10 cellular contexts compared by ENCODE assay signal in genomic region chr10:15344876-15345285, GRCh38. TPM values are rescaled to one million over a fixed set of nuclear protein-coding genes. Genes with fewer than 3 reads are reported as not detected.
DNase-seq lines count a peak whose midpoint lies in the region; ATAC-seq lines count a peak whose summit lies in the region.
"Had no signal": no experiment of that assay in that cellular context is flagged by ENCODE, and none has a peak within 500 bp of the region (broad histone marks: within the 10 kb centered on the region; RNA-seq: fewer than 3 reads in every experiment).

No MANE protein-coding gene starts in this region.

- no peak overlapping the region for H3K27ac Mint-ChIP-seq in stimulated activated naive CD8-positive, alpha-beta T cell treated with anti-CD3 and anti-CD28 coated beads, Interleukin-15, amount 100 ng/mL, for 72 hours

- H3K27me3 Mint-ChIP-seq in stimulated activated naive CD8-positive, alpha-beta T cell treated with anti-CD3 and anti-CD28 coated beads, Interleukin-15, amount 100 ng/mL, for 72 hours: peaks cover 10% of the 10 kb centered on the region

- no peaks in the 10 kb centered on the region for H3K4me1 Mint-ChIP-seq in stimulated activated naive CD8-positive, alpha-beta T cell treated with anti-CD3 and anti-CD28 coated beads, Interleukin-15, amount 100 ng/mL, for 72 hours

- no peak for ATAC-seq in HG03571 (IDR thresholded peaks at IDR 0.05; ENCODE audit: unreplicated experiment)
- ATAC-seq in stimulated activated naive CD8-positive, alpha-beta T cell treated with anti-CD3 and anti-CD28 coated beads, Interleukin-15, amount 100 ng/mL, for 72 hours: no peak
- ATAC-seq in GM18519 (IDR thresholded peaks at IDR 0.05; ENCODE audit: low FRiP score, unreplicated experiment): no peak

- no peak overlapping the region for H3K4me3 Mint-ChIP-seq in stimulated activated naive CD8-positive, alpha-beta T cell treated with anti-CD3 and anti-CD28 coated beads, Interleukin-15, amount 100 ng/mL, for 72 hours

- peak; percentile 84 for DNase-seq in Ammon's horn (ENCODE audit: low spot score)
- peak; percentile 42 for DNase-seq in NCI-H1105 treated with DMSO at 0.1 percent for 48 hours (lab: John Stamatoyannopoulos, UW)
- DNase-seq in amniotic epithelial cell (ENCODE audit: low read depth): peak; percentile 64
- peak; percentile 77 for DNase-seq in inferior parietal cortex (ENCODE audit: extremely low spot score)
- no peak for DNase-seq in cerebellum (ENCODE audit: low spot score)
- no peak for DNase-seq in stimulated activated naive CD8-positive, alpha-beta T cell treated with anti-CD3 and anti-CD28 coated beads, Interleukin-15, amount 100 ng/mL, for 72 hours
- DNase-seq: activated gamma-delta T cell treated with Interleukin-2 at 50 U/mL for 16 hours; NK-92 treated with Interleukin-12 subunit alpha and Interleukin-12 subunit beta, amount 100 ng/mL, for 24 hours had no signal

- H3K9me3 Mint-ChIP-seq in stimulated activated naive CD8-positive, alpha-beta T cell treated with anti-CD3 and anti-CD28 coated beads, Interleukin-15, amount 100 ng/mL, for 72 hours: no peaks in the 10 kb centered on the region

RNA-seq across cellular contexts. Expression of gene FAM171A1, which starts 26.2 kb away (rescaled TPM):
- 29.7 TPM for total RNA-seq in cerebellum

Comparison
In these comparisons a context has a peak if more than half of its experiments do, and no peak if none do; other contexts are left out.
1. DNase-seq: peak in Ammon's horn (single experiment), NCI-H1105 treated with DMSO at 0.1 percent for 48 hours (single experiment), amniotic epithelial cell (single experiment) and inferior parietal cortex (single experiment); none in cerebellum (single experiment) and stimulated activated naive CD8-positive, alpha-beta T cell treated with anti-CD3 and anti-CD28 coated beads, Interleukin-15, amount 100 ng/mL, for 72 hours (0 of 2).